ENCODE assay signal across 17 cellular contexts in genomic region chr3:10774129-10774670, GRCh38. TPM values are rescaled to one million over a fixed set of nuclear protein-coding genes. Genes with fewer than 3 reads are reported as not detected.
"Had no signal": no experiment of that assay in that cellular context is flagged by ENCODE, and none has a peak within 500 bp of the region (broad histone marks: within the 10 kb centered on the region; RNA-seq: fewer than 3 reads in every experiment).

No MANE protein-coding gene starts in this region.

- H3K27me3 ChIP-seq: right lobe of liver had no signal

- ATAC-seq: esophagus mucosa; gastrocnemius medialis; pancreas; right lobe of liver; stimulated activated memory B cell treated with anti-CD40 and anti-IgM and Interleukin-4, amounts not matched to agents 10 μg/mL and 1 μg/mL and 100 μg/mL, for 72 hours had no signal

- H3K4me1 ChIP-seq: gastrocnemius medialis, left ventricle myocardium inferior, pancreas, right lobe of liver, transverse colon had no signal

- H3K9me3 ChIP-seq: gastrocnemius medialis, pancreas, right lobe of liver, transverse colon had no signal

- H3K4me3 ChIP-seq: gastrocnemius medialis, left ventricle myocardium inferior, lung, pancreas, right lobe of liver, transverse colon had no signal

- H3K27ac ChIP-seq: gastrocnemius medialis, left ventricle myocardium inferior, pancreas, right lobe of liver, transverse colon had no signal

- DNase-seq: cerebellar nuclear complex; dermis blood vessel endothelial cell; effector CD4-positive, alpha-beta T cell; gastrocnemius medialis; left ventricle myocardium inferior; mesenchymal stem cell; naive B cell; pancreas; right lobe of liver; stimulated activated CD4-positive, alpha-beta T cell treated with anti-CD3 and anti-CD28 coated beads, Interleukin-4, amount 100 ng/mL, for 24 hours; transverse colon had no signal

- H3K36me3 ChIP-seq: gastrocnemius medialis, left ventricle myocardium inferior, pancreas, right lobe of liver, transverse colon had no signal

RNA-seq across cellular contexts. Expression of gene SLC6A11, which starts 41.8 kb away (rescaled TPM):
- total RNA-seq: cardiac septum, dermis blood vessel endothelial cell, fibroblast of villous mesenchyme, gastrocnemius medialis, left ventricle myocardium inferior, renal cortical epithelial cell, transverse colon had no signal
